8 cellular contexts compared by ENCODE assay signal in the genomic region with DNA sequence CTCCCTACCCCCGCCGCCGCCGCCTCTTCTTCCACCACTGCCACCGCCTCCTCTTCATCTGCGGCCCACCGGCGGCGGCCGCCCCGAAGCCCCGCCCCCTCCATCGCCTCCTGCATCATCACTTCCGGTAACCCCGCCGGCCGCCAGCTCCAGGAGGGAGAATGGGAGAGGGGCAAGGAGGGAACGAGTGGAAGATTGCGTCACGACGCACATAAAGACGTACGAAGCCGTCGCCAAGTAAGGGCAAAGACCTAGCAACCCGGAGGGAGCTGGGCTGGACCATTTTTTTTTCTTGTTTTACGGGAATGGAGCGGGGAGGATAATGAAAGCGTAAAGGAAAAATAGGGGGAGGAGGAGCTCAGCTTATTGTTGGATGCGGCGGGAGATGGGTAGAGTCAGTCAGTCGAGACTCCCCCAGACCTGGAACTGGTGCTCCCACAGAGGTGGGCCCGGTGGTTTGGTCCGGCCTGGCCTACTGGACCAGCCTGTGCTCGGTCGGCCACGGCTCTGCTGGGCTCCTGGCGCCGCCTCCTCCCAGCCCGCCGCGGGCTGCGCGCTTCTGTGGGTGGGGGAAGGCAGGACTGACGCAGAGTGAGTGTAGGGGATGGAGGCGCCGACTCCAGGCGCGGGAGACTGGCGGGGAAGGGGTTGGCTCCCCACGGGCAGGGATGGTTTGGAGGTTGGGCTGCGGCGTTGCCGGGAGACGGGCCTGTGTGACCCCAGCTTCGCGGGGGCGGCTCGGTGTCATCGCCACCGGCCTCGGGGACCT. TPM values are rescaled to one million over a fixed set of nuclear protein-coding genes. Genes with fewer than 3 reads are reported as not detected.
DNase-seq lines count a peak whose midpoint lies in the region; ATAC-seq and TF ChIP-seq lines count a peak whose summit lies in the region.

A gene with protein sequence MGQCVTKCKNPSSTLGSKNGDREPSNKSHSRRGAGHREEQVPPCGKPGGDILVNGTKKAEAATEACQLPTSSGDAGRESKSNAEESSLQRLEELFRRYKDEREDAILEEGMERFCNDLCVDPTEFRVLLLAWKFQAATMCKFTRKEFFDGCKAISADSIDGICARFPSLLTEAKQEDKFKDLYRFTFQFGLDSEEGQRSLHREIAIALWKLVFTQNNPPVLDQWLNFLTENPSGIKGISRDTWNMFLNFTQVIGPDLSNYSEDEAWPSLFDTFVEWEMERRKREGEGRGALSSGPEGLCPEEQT (minus strand): TSS at position 60 of the 769 bp plus-strand sequence. CDS start 37,820 bp downstream, outside the sequence.
A gene with protein sequence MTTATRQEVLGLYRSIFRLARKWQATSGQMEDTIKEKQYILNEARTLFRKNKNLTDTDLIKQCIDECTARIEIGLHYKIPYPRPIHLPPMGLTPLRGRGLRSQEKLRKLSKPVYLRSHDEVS (plus strand): TSS at position 473 of the 769 bp plus-strand sequence. CDS start 14,785 bp downstream, outside the sequence.

- no peaks in the 10 kb centered on the region for H3K27me3 ChIP-seq in CD4-positive, CD25-positive, alpha-beta regulatory T cell (ENCODE audit: control insufficient read depth, insufficient read depth, low read length)
- no peaks in the 10 kb centered on the region for H3K27me3 ChIP-seq in lung (ENCODE audit: control insufficient read depth, insufficient read depth)

- no peaks in the 10 kb centered on the region for H3K9me3 Mint-ChIP-seq in CD4-positive, CD25-positive, alpha-beta regulatory T cell

- H3K4me1 ChIP-seq in CD4-positive, CD25-positive, alpha-beta regulatory T cell (ENCODE audit: control insufficient read depth, insufficient read depth, low read length, poor library complexity, severe bottlenecking): peaks cover 40% of the 10 kb centered on the region
- H3K4me1 ChIP-seq in lung (ENCODE audit: control insufficient read depth in 2 of 2, insufficient read depth in 2 of 2, low read length in 2 of 2): peaks cover 12 to 40% of the 10 kb centered on the region in 2 donors

- peaks cover 8% of the 10 kb centered on the region for H3K36me3 Mint-ChIP-seq in CD4-positive, CD25-positive, alpha-beta regulatory T cell

- ATAC-seq in CD4-positive, CD25-positive, alpha-beta regulatory T cell (ENCODE audit: low read depth in 2 of 2): peak; percentile 73 to 74
- peak; percentile 79 for ATAC-seq in GM19455 (IDR thresholded peaks at IDR 0.05; ENCODE audit: unreplicated experiment)
- peak; percentile 91 for ATAC-seq in lung (ENCODE audit: insufficient read depth, low FRiP score)

- no peaks in the 10 kb centered on the region for H3K27me3 Mint-ChIP-seq in CD4-positive, CD25-positive, alpha-beta regulatory T cell

- peak within 1 kb of the TSS; percentile 94 to 99 (median 97) for H3K4me3 Mint-ChIP-seq in CD4-positive, CD25-positive, alpha-beta regulatory T cell

- peak; percentile 80 to 94 (median 85) for DNase-seq in CD4-positive, CD25-positive, alpha-beta regulatory T cell
- peak; percentile 95 for DNase-seq in HS-27A (ENCODE audit: low read depth)
- peak; percentile 62 for DNase-seq in NK-92 (lab: John Stamatoyannopoulos, UW; ENCODE audit: unreplicated experiment)
- DNase-seq in activated CD8-positive, alpha-beta memory T cell treated with anti-CD3 and anti-CD28 coated beads for 1 hour (ENCODE audit: extremely low read depth in 1 of 2, low read depth in 1 of 2): peak; percentile 77 to 78
- peak; percentile 84 for DNase-seq in effector CD8-positive, alpha-beta T cell (lab: John Stamatoyannopoulos, UW)
- peak; percentile 96 for DNase-seq in lung (ENCODE audit: low spot score)
- DNase-seq in stimulated activated CD4-positive, alpha-beta T cell treated with anti-CD3 and anti-CD28 coated beads, TNF-alpha, amount 100 ng/mL, for 4 hours (ENCODE audit: low read depth in 3 of 3): peak; percentile 81 to 86 (median 83)

- no peaks in the 10 kb centered on the region for H3K9me3 ChIP-seq in CD4-positive, CD25-positive, alpha-beta regulatory T cell (ENCODE audit: control insufficient read depth in 2 of 2, low read length in 2 of 2)
- no peaks in the 10 kb centered on the region for H3K9me3 ChIP-seq in lung (ENCODE audit: control insufficient read depth in 2 of 2, insufficient read depth in 1 of 2, low read length in 1 of 2)

- no peak for TF ChIP-seq CTCF in lung (IDR thresholded peaks at IDR 0.05; ENCODE audit: control extremely low read depth, extremely low read depth)

- H3K27ac ChIP-seq in CD4-positive, CD25-positive, alpha-beta regulatory T cell (ENCODE audit: insufficient read depth, low read length, poor library complexity, severe bottlenecking): peak within 1 kb of the TSS; percentile 91
- peak within 1 kb of the TSS; percentile 92 to 99 for H3K27ac ChIP-seq in lung (ENCODE audit: low read depth in 1 of 2, low read length in 1 of 2)

- H3K36me3 ChIP-seq in CD4-positive, CD25-positive, alpha-beta regulatory T cell (ENCODE audit: control insufficient read depth, insufficient read depth, low read length): no peaks in the 10 kb centered on the region
- peaks cover 2 to 5% of the 10 kb centered on the region in 2 donors for H3K36me3 ChIP-seq in lung (ENCODE audit: control insufficient read depth in 2 of 2, insufficient read depth in 2 of 2, low read length in 2 of 2)

- 1% methylated on average over 60 to 62 of the region's 62 CpGs for WGBS in lung, 2 donors

- H3K27ac Mint-ChIP-seq in CD4-positive, CD25-positive, alpha-beta regulatory T cell: peak within 1 kb of the TSS; percentile 99

- H3K4me1 Mint-ChIP-seq in CD4-positive, CD25-positive, alpha-beta regulatory T cell: peaks cover 35 to 74% (median 66%) of the 10 kb centered on the region in 4 donors

- H3K4me3 ChIP-seq in CD4-positive, CD25-positive, alpha-beta regulatory T cell (ENCODE audit: low read depth, low read length): peak within 1 kb of the TSS; percentile 90
- peak within 1 kb of the TSS; percentile 96 for H3K4me3 ChIP-seq in lung

RNA-seq across cellular contexts. Expression of the first gene that starts in this region (rescaled TPM):
- 4.8 TPM for total RNA-seq in CD4-positive, CD25-positive, alpha-beta regulatory T cell
- 1 to 10 TPM in 3 of 4 donors, under 1 TPM in 1; 0.52 to 2.2 (median 1.5) TPM for polyA plus RNA-seq in CD4-positive, CD25-positive, alpha-beta regulatory T cell
- 10 to 100 TPM; 12.2 to 27.8 TPM for total RNA-seq in lung
- 1 to 10 TPM; 6.1 to 6.6 TPM for polyA plus RNA-seq in lung

RNA-seq across cellular contexts. Expression of the second gene that starts in this region (rescaled TPM):
- total RNA-seq in CD4-positive, CD25-positive, alpha-beta regulatory T cell: 15.5 TPM
- polyA plus RNA-seq in CD4-positive, CD25-positive, alpha-beta regulatory T cell: 10 to 100 TPM; 49.8 to 56.1 (median 53.4) TPM
- 10 to 100 TPM; 27.8 to 29.8 TPM for total RNA-seq in lung
- 10 to 100 TPM; 32.5 to 50.5 TPM for polyA plus RNA-seq in lung

Comparison
In these comparisons a context has a peak if more than half of its experiments do, and no peak if none do; other contexts are left out.
1. Peak in every context shown above with its lines: DNase-seq, ATAC-seq, H3K4me3 ChIP-seq and H3K27ac ChIP-seq.